In genomic region chr1:169487561-169487960, GRCh38 we compare ENCODE assay signal across 13 cellular contexts. TPM values are rescaled to one million over a fixed set of nuclear protein-coding genes. Genes with fewer than 3 reads are reported as not detected.
DNase-seq lines count a peak whose midpoint lies in the region; ATAC-seq, FAIRE-seq and TF ChIP-seq lines count a peak whose summit lies in the region.
"Had no signal": no experiment of that assay in that cellular context is flagged by ENCODE, and none has a peak within 500 bp of the region (broad histone marks: within the 10 kb centered on the region; RNA-seq: fewer than 3 reads in every experiment).

No MANE protein-coding gene starts in this region.

- H3K36me3 ChIP-seq in HepG2 (replicated peaks in 1 of 2; ENCODE audit: control insufficient read depth in 1 of 2, insufficient read depth in 2 of 2, low read length in 2 of 2): no peaks in the 10 kb centered on the region
- H3K36me3 ChIP-seq in right lobe of liver: no peaks in the 10 kb centered on the region
- H3K36me3 ChIP-seq in brain microvascular endothelial cell (replicated peaks): no peaks in the 10 kb centered on the region
- H3K36me3 ChIP-seq in neural progenitor cell: no peaks in the 10 kb centered on the region

- WGBS in HepG2 (ENCODE audit: low lambda C conversion rate): 85% methylated on average over 16 of the region's 16 CpGs
- WGBS in right lobe of liver (ENCODE audit: insufficient coverage, low coverage, low lambda C conversion rate, missing lambda C conversion rate): 86% methylated on average over 15 of the region's 16 CpGs

- H3F3A ChIP-seq in neural progenitor cell (ENCODE audit: low read depth): peaks cover 15% of the 10 kb centered on the region

- peaks cover 43% of the 10 kb centered on the region for H3K4me1 Mint-ChIP-seq in neural progenitor cell
- H3K4me1 Mint-ChIP-seq in stimulated activated naive B cell treated with anti-CD40 and anti-IgM and Interleukin-4, amounts not matched to agents 10 μg/mL and 1 μg/mL and 100 μg/mL, for 72 hours: peaks cover 23 to 42% of the 10 kb centered on the region in 2 donors

- ATAC-seq in HepG2 (no peak), right lobe of liver (no peak)
- ATAC-seq in stimulated activated naive B cell treated with anti-CD40 and anti-IgM and Interleukin-4, amounts not matched to agents 10 μg/mL and 1 μg/mL and 100 μg/mL, for 72 hours (replicated peaks): no peak
- ATAC-seq: natural killer cell had no signal

- TF ChIP-seq EP300 in HepG2 (IDR thresholded peaks at IDR 0.05; ENCODE audit: low read depth in 2 of 2, low read length in 2 of 2) (no peak), HepG2 (CRISPR knock-in tag; IDR thresholded peaks at IDR 0.05; ENCODE audit: borderline replicate concordance) (no peak)

- intact Hi-C loops in HepG2 (cut with micrococcal nuclease; ENCODE audit: unreplicated experiment) (loop anchor here (5.0 to 10.0 kb wide), 2 partner anchors 35 to 383 kb away; partner anchors contain the start of gene ATP1B1), right lobe of liver (cut with DNase I) (no loop called here)

- no peak for DNase-seq in HepG2 (ENCODE audit: low spot score)
- DNase-seq in right lobe of liver: no peak
- no peak for DNase-seq in brain microvascular endothelial cell
- DNase-seq in neural progenitor cell (ENCODE audit: low spot score): no peak
- no peak for DNase-seq in stimulated activated naive B cell treated with anti-CD40 and anti-IgM and Interleukin-4, amounts not matched to agents 10 μg/mL and 1 μg/mL and 100 μg/mL, for 72 hours
- DNase-seq in NCI-H226: no peak
- DNase-seq in NCI-H748 (lab: John Stamatoyannopoulos, UW; ENCODE audit: unreplicated experiment): no peak
- no peak for DNase-seq in epidermal melanocyte (ENCODE audit: insufficient read length, low spot score)
- DNase-seq: activated effector memory CD4-positive, alpha-beta T cell treated with anti-CD3 and anti-CD28 coated beads, Interleukin-2, amount 50 U/mL, for 16 hours; GF-D8; islet precursor cell; natural killer cell had no signal

- H3K9me3 Mint-ChIP-seq in neural progenitor cell: peaks cover 2% of the 10 kb centered on the region
- no peaks in the 10 kb centered on the region for H3K9me3 Mint-ChIP-seq in stimulated activated naive B cell treated with anti-CD40 and anti-IgM and Interleukin-4, amounts not matched to agents 10 μg/mL and 1 μg/mL and 100 μg/mL, for 72 hours
- H3K9me3 Mint-ChIP-seq: natural killer cell had no signal

- no peaks in the 10 kb centered on the region for H3K27me3 Mint-ChIP-seq in neural progenitor cell (ENCODE audit: insufficient read depth, low read depth)
- H3K27me3 Mint-ChIP-seq in stimulated activated naive B cell treated with anti-CD40 and anti-IgM and Interleukin-4, amounts not matched to agents 10 μg/mL and 1 μg/mL and 100 μg/mL, for 72 hours: peaks cover 0 to 5% of the 10 kb centered on the region in 2 donors

- POLR2A ChIA-PET in HepG2 (lab: Yijun Ruan, JAX): no interaction called here

- TF ChIP-seq RAD21 in HepG2 (CRISPR knock-in tag; IDR thresholded peaks at IDR 0.05): no peak

- TF ChIP-seq CTCF in HepG2 (CRISPR knock-in tag; IDR thresholded peaks at IDR 0.05) (no peak), right lobe of liver (IDR thresholded peaks at IDR 0.05) (no peak), brain microvascular endothelial cell (IDR thresholded peaks at IDR 0.05; ENCODE audit: low read depth, low read length, missing control alignments) (no peak), neural progenitor cell (IDR thresholded peaks at IDR 0.05) (no peak)

- H4K20me1 ChIP-seq in HepG2 (ENCODE audit: insufficient read depth, low read length) (peaks cover 19% of the 10 kb centered on the region), neural progenitor cell (ENCODE audit: low read depth) (peaks cover 16% of the 10 kb centered on the region)

- peak overlapping the region; percentile 87; the same call in 1 of the 2 replicates for H3K9ac ChIP-seq in HepG2 (ENCODE audit: insufficient read depth, low read depth, low read length)
- no peak overlapping the region for H3K9ac ChIP-seq in neural progenitor cell

- BruUV-seq in HepG2 (replicated peaks; lab: Mats Ljungman, UMichigan): no TSS peak

- peak overlapping the region; percentile 34 for H3K4me3 Mint-ChIP-seq in neural progenitor cell
- no peak overlapping the region for H3K4me3 Mint-ChIP-seq in stimulated activated naive B cell treated with anti-CD40 and anti-IgM and Interleukin-4, amounts not matched to agents 10 μg/mL and 1 μg/mL and 100 μg/mL, for 72 hours

- H3K27me3 ChIP-seq in HepG2 (ENCODE audit: control insufficient read depth in 1 of 2, insufficient read depth in 2 of 2, low read length in 2 of 2): no peaks in the 10 kb centered on the region; a peak in 1 of 5 replicates
- no peaks in the 10 kb centered on the region for H3K27me3 ChIP-seq in right lobe of liver
- H3K27me3 ChIP-seq in brain microvascular endothelial cell (replicated peaks): no peaks in the 10 kb centered on the region
- no peaks in the 10 kb centered on the region for H3K27me3 ChIP-seq in neural progenitor cell

- no peaks in the 10 kb centered on the region for H3K9me3 ChIP-seq in HepG2 (ENCODE audit: low read length)
- H3K9me3 ChIP-seq in right lobe of liver: no peaks in the 10 kb centered on the region
- no peaks in the 10 kb centered on the region for H3K9me3 ChIP-seq in neural progenitor cell (ENCODE audit: low read depth)

- H3K27ac ChIP-seq in HepG2 (ENCODE audit: extremely low read length, insufficient read depth, low read length) (no peak overlapping the region), right lobe of liver (no peak overlapping the region), brain microvascular endothelial cell (peak overlapping the region; percentile 97), neural progenitor cell (no peak overlapping the region)
- H3K27ac ChIP-seq: SK-N-MC had no signal

- H2AFZ ChIP-seq in HepG2 (ENCODE audit: low read length): no peak overlapping the region
- H2AFZ ChIP-seq in neural progenitor cell (replicated peaks): no peak overlapping the region

- H3K4me3 ChIP-seq in HepG2 (replicated peaks in 1 of 3; ENCODE audit: insufficient read depth in 1 of 3, low read depth in 2 of 3, low read length in 3 of 3) (peak overlapping the region in 2 of 3 experiments; percentile 74 to 87; a peak in 2 of 6 replicates), right lobe of liver (no peak overlapping the region), brain microvascular endothelial cell (ENCODE audit: low read depth, low read length) (no peak overlapping the region), neural progenitor cell (no peak overlapping the region)

- no peak for FAIRE-seq in HepG2 (lab: Jason Lieb, UNC)

- H3K36me3 Mint-ChIP-seq in neural progenitor cell: no peaks in the 10 kb centered on the region
- H3K36me3 Mint-ChIP-seq in stimulated activated naive B cell treated with anti-CD40 and anti-IgM and Interleukin-4, amounts not matched to agents 10 μg/mL and 1 μg/mL and 100 μg/mL, for 72 hours: peaks cover 0 to 4% of the 10 kb centered on the region in 2 donors
- H3K36me3 Mint-ChIP-seq: natural killer cell had no signal

- H3K4me1 ChIP-seq in HepG2 (ENCODE audit: insufficient read depth, low read length) (peaks cover 55% of the 10 kb centered on the region), right lobe of liver (peaks cover 0 to 23% (median 6%) of the 10 kb centered on the region in 4 donors), neural progenitor cell (peaks cover 30% of the 10 kb centered on the region)

- peak overlapping the region; percentile 22 for H3K27ac Mint-ChIP-seq in neural progenitor cell
- H3K27ac Mint-ChIP-seq in stimulated activated naive B cell treated with anti-CD40 and anti-IgM and Interleukin-4, amounts not matched to agents 10 μg/mL and 1 μg/mL and 100 μg/mL, for 72 hours: no peak overlapping the region

- in situ Hi-C loops in HepG2 (cut with HindIII; ENCODE audit: extremely low pct_ligation_motif_present, low pct_unique_long_range_greater_than_20kb) (no loop called here), brain microvascular endothelial cell (cut with HindIII; ENCODE audit: low pct_ligation_motif_present, low sequenced_read_pairs) (no loop called here)

- H3K79me2 ChIP-seq in HepG2 (ENCODE audit: insufficient read depth, low read length): peaks cover 46% of the 10 kb centered on the region
- H3K79me2 ChIP-seq in neural progenitor cell (ENCODE audit: low read depth): peaks cover 26% of the 10 kb centered on the region

- CTCF ChIA-PET in HepG2 (lab: Yijun Ruan, JAX; ENCODE audit: low intra/inter-chr PET ratio, low total read pairs): no interaction called here

- peak overlapping the region; percentile 86 for H3K4me2 ChIP-seq in HepG2 (ENCODE audit: low read depth, low read length)
- peak overlapping the region; percentile 80 for H3K4me2 ChIP-seq in neural progenitor cell

- TF ChIP-seq POLR2A in HepG2 (IDR thresholded peaks at IDR 0.05; ENCODE audit: insufficient read depth in 1 of 2, low read depth in 2 of 2, low read length in 2 of 2) (no peak), right lobe of liver (IDR thresholded peaks at IDR 0.05) (no peak)

TF ChIP-seq in HepG2, 621 proteins besides CTCF, POLR2A, EP300 and RAD21 (continues in another document):
- no peak for TF ChIP-seq ZNF496 (CRISPR knock-in tag; IDR thresholded peaks at IDR 0.05; ENCODE audit: insufficient replicate concordance)

RNA-seq across cellular contexts. Expression of gene SLC19A2, which starts 1.8 kb away (rescaled TPM):
- total RNA-seq in HepG2 (2016; rRNA removed; fragmentation: Illumina TruSeq; extraction: Trizol) (19.1 and 30.4 TPM in 2 replicates), right lobe of liver (10 to 100 TPM in 1 of 6 experiments, 1 to 10 TPM in 5; 7.1 to 12.7 (median 8.1) TPM), neural progenitor cell (ENCODE audit: low replicate concordance) (24.1 and 35.4 TPM in 2 replicates)
- 3.8 and 5.2 TPM in 2 replicates for total RNA-seq in HepG2 (2016; cell fraction: cytosol; rRNA removed; fragmentation: Illumina TruSeq; extraction: Trizol; ENCODE audit: low read depth)
- 20.0 and 30.2 TPM in 2 replicates for total RNA-seq in HepG2 (2016; cell fraction: insoluble cytoplasmic fraction; rRNA removed; fragmentation: Illumina TruSeq; extraction: Trizol)
- total RNA-seq in HepG2 (2016; cell fraction: membrane; rRNA removed; fragmentation: Illumina TruSeq; extraction: Trizol): 10.5 and 14.2 TPM in 2 replicates
- total RNA-seq in HepG2 (2016; cell fraction: nucleus; rRNA removed; fragmentation: Illumina TruSeq; extraction: Trizol): 42.1 and 44.8 TPM in 2 replicates
- polyA plus RNA-seq in HepG2 (2011; rRNA removed): 51.2 and 56.0 TPM in 2 replicates
- 32.0 and 44.1 TPM in 2 replicates for polyA plus RNA-seq in HepG2 (2011; cell fraction: cytosol; rRNA removed)
- 29.6 and 34.0 TPM in 2 replicates for polyA plus RNA-seq in HepG2 (2011; cell fraction: nucleus; rRNA removed)
- 36.6 and 42.7 TPM in 2 replicates for polyA plus RNA-seq in HepG2 (2012)
- polyA plus RNA-seq in HepG2 (2016; cell fraction: cytosol; fragmentation: Illumina TruSeq; extraction: Trizol; ENCODE audit: low read depth): 1.4 TPM in 2 replicates
- 18.6 and 19.7 TPM in 2 replicates for polyA plus RNA-seq in HepG2 (2016; cell fraction: insoluble cytoplasmic fraction; fragmentation: Illumina TruSeq; extraction: Trizol; ENCODE audit: low read depth)
- polyA plus RNA-seq in HepG2 (2016; cell fraction: membrane; fragmentation: Illumina TruSeq; extraction: Trizol; ENCODE audit: low read depth): 4.9 and 6.2 TPM in 2 replicates
- 62.4 and 64.4 TPM in 2 replicates for polyA plus RNA-seq in HepG2 (2016; cell fraction: nucleus; fragmentation: Illumina TruSeq; extraction: Trizol; ENCODE audit: insufficient read depth, low read depth)
- 66.6 and 122 TPM in 2 replicates for polyA minus RNA-seq in HepG2 (2011; rRNA and poly(A)+ RNA removed; ENCODE audit: low replicate concordance)
- 49.6 and 53.0 TPM in 2 replicates for polyA minus RNA-seq in HepG2 (2011; cell fraction: cytosol; rRNA and poly(A)+ RNA removed)
- polyA minus RNA-seq in HepG2 (2011; cell fraction: nucleus; rRNA and poly(A)+ RNA removed): 69.3 and 81.4 TPM in 2 replicates

Comparison
In these comparisons a context has a peak if more than half of its experiments do, and no peak if none do; other contexts are left out.
1. H3K4me3 ChIP-seq: peak in HepG2 (2 of 3); none in right lobe of liver (0 of 3), brain microvascular endothelial cell (single experiment) and neural progenitor cell (single experiment).